In the genomic region with DNA sequence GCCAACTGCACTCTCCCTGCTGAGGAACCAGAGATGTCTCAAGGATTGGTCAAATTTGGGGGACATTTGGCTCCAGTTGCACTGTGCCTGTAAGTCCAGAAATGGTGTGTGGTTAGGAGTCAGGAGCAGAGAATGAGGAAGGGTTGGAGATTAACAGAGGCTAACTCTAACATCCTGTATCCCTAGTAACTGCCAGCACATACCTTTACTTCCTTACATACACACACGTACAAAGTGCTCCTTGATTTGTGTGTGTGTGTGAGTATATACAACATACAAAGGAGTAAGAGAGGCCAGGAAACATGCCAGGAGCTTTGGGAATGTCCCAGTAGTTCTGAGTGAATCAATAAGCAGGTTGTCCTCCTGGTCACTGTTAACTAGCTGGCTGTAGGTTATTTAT, we compare ENCODE assay signal across 18 cellular contexts. TPM values are rescaled to one million over a fixed set of nuclear protein-coding genes. Genes with fewer than 3 reads are reported as not detected.
"Had no signal": no experiment of that assay in that cellular context is flagged by ENCODE, and none has a peak within 500 bp of the region (broad histone marks: within the 10 kb centered on the region; RNA-seq: fewer than 3 reads in every experiment).

No MANE protein-coding gene starts in this region.

- H3K4me3 ChIP-seq: esophagus squamous epithelium, suprapubic skin, thyroid gland had no signal

- H3K36me3 ChIP-seq: esophagus squamous epithelium, suprapubic skin, thyroid gland had no signal

- DNase-seq: effector memory CD4-positive, alpha-beta T cell; esophagus squamous epithelium; foreskin fibroblast; kidney glomerular epithelial cell; mammary epithelial cell; naive thymus-derived CD4-positive, alpha-beta T cell; nephron progenitor cell; posterior cingulate gyrus; right cardiac atrium; stimulated activated CD4-positive, alpha-beta T cell treated with anti-CD3 and anti-CD28 coated beads, Interleukin-4, amount 100 ng/mL, for 1 hour; stimulated activated CD8-positive, alpha-beta memory T cell treated with anti-CD3 and anti-CD28 coated beads, Interleukin-4, amount 100 ng/mL, for 48 hours; stimulated activated naive CD8-positive, alpha-beta T cell treated with anti-CD3 and anti-CD28 coated beads, Interleukin-15, Interleukin-2, amounts not matched to agents 100 U/mL and 50 U/mL, for 24 hours; thyroid gland had no signal

- FAIRE-seq: endometrium, urothelium cell line had no signal

- H3K27me3 ChIP-seq: esophagus squamous epithelium, suprapubic skin, thyroid gland had no signal

- ATAC-seq: left lobe of liver; naive thymus-derived CD4-positive, alpha-beta T cell; right cardiac atrium; stimulated activated effector memory CD8-positive, alpha-beta T cell treated with anti-CD3 and anti-CD28 coated beads, Interleukin-12 subunit alpha, Interleukin-12 subunit beta, amount 100 ng/mL, for 72 hours; stimulated activated naive CD8-positive, alpha-beta T cell treated with anti-CD3 and anti-CD28 coated beads, Interleukin-15, Interleukin-2, amounts not matched to agents 100 U/mL and 50 U/mL, for 24 hours had no signal

RNA-seq across cellular contexts. Expression of a gene that starts 39.8 kb away (rescaled TPM):
- total RNA-seq: naive thymus-derived CD4-positive, alpha-beta T cell had no signal
